ENCODE assay signal across 9 cellular contexts in the genomic region with DNA sequence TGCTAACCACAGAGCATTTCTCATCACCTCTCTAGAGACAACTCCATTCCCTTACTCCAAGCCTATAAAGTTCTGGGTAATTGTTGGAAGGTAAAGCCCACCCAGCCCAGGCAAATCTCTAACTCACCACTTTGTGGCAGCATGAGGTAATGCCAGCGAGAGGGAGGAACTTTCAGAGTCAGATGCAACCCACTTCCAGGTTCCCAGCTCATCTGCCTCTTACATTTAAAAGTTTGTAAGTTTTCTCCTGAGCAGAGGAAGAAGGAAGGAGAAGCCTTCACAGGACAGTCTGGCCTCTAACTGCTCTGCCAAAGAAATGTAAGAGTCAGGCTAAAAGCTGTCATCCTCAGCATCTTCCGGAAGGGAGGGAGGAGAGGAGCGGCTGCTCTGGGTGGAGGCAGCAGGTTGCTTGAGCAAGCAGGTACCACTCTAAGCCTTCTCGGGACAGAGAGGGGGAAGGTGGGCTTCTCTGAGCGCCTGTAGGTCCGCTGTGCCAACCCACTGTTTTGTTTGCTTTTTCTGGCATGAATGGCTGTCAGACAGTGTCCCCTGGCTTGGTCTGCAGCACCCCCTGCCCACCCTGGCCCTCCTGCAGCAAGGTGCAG. TPM values are rescaled to one million over a fixed set of nuclear protein-coding genes. Genes with fewer than 3 reads are reported as not detected.
DNase-seq lines count a peak whose midpoint lies in the region; ATAC-seq, FAIRE-seq and TF ChIP-seq lines count a peak whose summit lies in the region.
"Had no signal": no experiment of that assay in that cellular context is flagged by ENCODE, and none has a peak within 500 bp of the region (broad histone marks: within the 10 kb centered on the region; RNA-seq: fewer than 3 reads in every experiment).

No MANE protein-coding gene starts in this region.

- POLR2A ChIA-PET in PC-9 (lab: Charles Lee; ENCODE audit: unreplicated experiment), result interaction anchor here (0.6 kb wide), 1 partner anchor 43 kb away, joined by 20 read pairs; no protein-coding TSS in a partner anchor
- POLR2A ChIA-PET in K562 (lab: Yijun Ruan, JAX), result interaction anchor here (0.6 kb wide), 1 partner anchor 1007 kb away, joined by 3 read pairs; no protein-coding TSS in a partner anchor

- H4K20me1 ChIP-seq in PC-9 (ENCODE audit: insufficient read depth), result no peaks in the 10 kb centered on the region
- H4K20me1 ChIP-seq in K562 (replicated peaks; ENCODE audit: control insufficient read depth, insufficient read depth, low read length), result peaks cover 5% of the 10 kb centered on the region

- H3K27me3 ChIP-seq in PC-9 (ENCODE audit: insufficient read depth, low read depth), result no peaks in the 10 kb centered on the region
- no peaks in the 10 kb centered on the region for H3K27me3 ChIP-seq in K562 (ENCODE audit: control insufficient read depth in 2 of 2, insufficient read depth in 2 of 2, low read length in 2 of 2)
- no peaks in the 10 kb centered on the region for H3K27me3 ChIP-seq in left lung
- no peaks in the 10 kb centered on the region for H3K27me3 ChIP-seq in subcutaneous abdominal adipose tissue (ENCODE audit: control insufficient read depth in 5 of 5, insufficient read depth in 4 of 5, low read length in 5 of 5)

- H3K4me3 ChIP-seq in PC-9 (peak overlapping the region; percentile 89), K562 (peak overlapping the region; percentile 94), left lung (peak overlapping the region; percentile 60 to 77), subcutaneous abdominal adipose tissue (ENCODE audit: low read depth in 1 of 5, low read length in 5 of 5) (peak overlapping the region; percentile 62 to 78 (median 67))

- intact Hi-C loops in PC-9 (cut with micrococcal nuclease; ENCODE audit: unreplicated experiment), result loop anchor here (2.0 to 5.0 kb wide), 2 partner anchors 82 to 203 kb away; no protein-coding TSS in a partner anchor
- intact Hi-C loops in K562 (cut with micrococcal nuclease), result loop anchor here (10.0 kb wide), 1 partner anchor 355 kb away; no protein-coding TSS in a partner anchor
- intact Hi-C loops in left lung (cut with DNase I), result no loop called here

- TF ChIP-seq RAD21 in K562 (CRISPR knock-in tag; conservative IDR thresholded peaks at IDR 0.05 in 1 of 2, IDR thresholded peaks at IDR 0.05 in 1 of 2), result no peak

- BruUV-seq in PC-9 (replicated peaks; lab: Mats Ljungman, UMichigan) (TSS peak; percentile 23), K562 (replicated peaks; lab: Mats Ljungman, UMichigan) (no TSS peak)

- H3F3A ChIP-seq in PC-9 (ENCODE audit: insufficient read depth, low read depth), result peaks cover 25% of the 10 kb centered on the region

- no peaks in the 10 kb centered on the region for H3K9me2 ChIP-seq in PC-9 (ENCODE audit: insufficient read depth)

- CTCF ChIA-PET in PC-9 (lab: Charles Lee), result interaction anchor here (0.5 to 0.7 kb wide), 6 partner anchors 12 to 666 kb away, joined by 4 to 18 read pairs (median 7); partner anchors contain the start of gene KATNB1
- CTCF ChIA-PET in K562 (lab: Yijun Ruan, JAX; ENCODE audit: low intra/inter-chr PET ratio), result interaction anchor here (1.0 to 3.2 kb wide), 2 partner anchors 91 to 100 kb away, joined by 3 to 33 read pairs; no protein-coding TSS in a partner anchor

- H3K27ac ChIP-seq in PC-9, result peak overlapping the region; percentile 42
- no peak overlapping the region for H3K27ac ChIP-seq in K562 (ENCODE audit: extremely low read depth, low read depth, low read length)
- H3K27ac ChIP-seq in left lung, result peak overlapping the region; percentile 90 to 97
- H3K27ac ChIP-seq in subcutaneous abdominal adipose tissue (ENCODE audit: low read depth, low read length), result peak overlapping the region; percentile 23

- peaks cover 42% of the 10 kb centered on the region for H3K4me1 ChIP-seq in PC-9 (replicated peaks; ENCODE audit: insufficient read depth)
- peaks cover 22 to 34% of the 10 kb centered on the region in 2 experiments; a peak in 4 of 5 replicates for H3K4me1 ChIP-seq in K562 (replicated peaks in 1 of 2; ENCODE audit: control insufficient read depth in 2 of 2, insufficient read depth in 2 of 2, low read length in 2 of 2)
- H3K4me1 ChIP-seq in left lung, result peaks cover 24 to 63% of the 10 kb centered on the region in 2 donors
- H3K4me1 ChIP-seq in subcutaneous abdominal adipose tissue (ENCODE audit: control insufficient read depth in 5 of 5, insufficient read depth in 5 of 5, low read length in 5 of 5), result peaks cover 6 to 43% (median 40%) of the 10 kb centered on the region in 5 donors

- peak overlapping the region; percentile 63 to 96 for H3K9ac ChIP-seq in K562 (ENCODE audit: insufficient read depth in 1 of 2, low read depth in 2 of 2, low read length in 2 of 2)
- H3K9ac ChIP-seq in subcutaneous abdominal adipose tissue (ENCODE audit: low read length in 5 of 5), result peak overlapping the region in 4 of 5 donors; percentile 79 to 93 (median 80)

- H3K9me3 ChIP-seq in PC-9 (ENCODE audit: insufficient read depth, low read depth) (no peaks in the 10 kb centered on the region), K562 (replicated peaks; ENCODE audit: control insufficient read depth, insufficient read depth, low read depth, low read length) (no peaks in the 10 kb centered on the region), left lung (no peaks in the 10 kb centered on the region), subcutaneous abdominal adipose tissue (ENCODE audit: control insufficient read depth in 5 of 5, low read length in 5 of 5) (no peaks in the 10 kb centered on the region)

- ATAC-seq in K562, result no peak
- ATAC-seq in left lung, result no peak
- no peak for ATAC-seq in GM19463 (IDR thresholded peaks at IDR 0.05; ENCODE audit: unreplicated experiment)

- peak overlapping the region; percentile 100 for H3K4me2 ChIP-seq in PC-9
- H3K4me2 ChIP-seq in K562 (ENCODE audit: insufficient read depth, low read length), result peak overlapping the region; percentile 77

- TF ChIP-seq EP300 in K562 (IDR thresholded peaks at IDR 0.05; ENCODE audit: low read length), result no peak

- peak; percentile 13 for DNase-seq in NK-92 treated with Interleukin-12 subunit alpha and Interleukin-12 subunit beta, amount 100 ng/mL, for 24 hours (lab: John Stamatoyannopoulos, UW)
- DNase-seq in NK-92 (lab: John Stamatoyannopoulos, UW; ENCODE audit: unreplicated experiment), result no peak
- DNase-seq in PC-9, result no peak
- DNase-seq in K562 (ENCODE audit: extremely low read depth in 1 of 4, low spot score in 3 of 4), result no peak
- no peak for DNase-seq in left lung
- DNase-seq in HuH-7.5 (ENCODE audit: low spot score), result no peak

- H3K36me3 ChIP-seq in PC-9 (ENCODE audit: low read depth) (peaks cover 13% of the 10 kb centered on the region), K562 (ENCODE audit: control insufficient read depth, insufficient read depth, low read length) (peaks cover 31% of the 10 kb centered on the region; the same call in 2 of the 3 replicates), left lung (peaks cover 0 to 44% of the 10 kb centered on the region in 2 donors), subcutaneous abdominal adipose tissue (ENCODE audit: control insufficient read depth in 5 of 5, insufficient read depth in 5 of 5, low read length in 5 of 5) (peaks cover 0 to 38% (median 32%) of the 10 kb centered on the region in 5 donors)

- WGBS in K562 (ENCODE audit: insufficient coverage, low coverage, missing lambda C conversion rate), result 44% methylated on average over 5 of the region's 6 CpGs

- in situ Hi-C loops in K562 (cut with MboI), result no loop called here

- H2AFZ ChIP-seq in PC-9 (peak overlapping the region; percentile 46; the same call in 1 of the 2 replicates), K562 (ENCODE audit: low read depth, low read length) (0 out of 2 replicates have a peak overlapping the region, but pooled peaks have one; percentile 74)

- TF ChIP-seq CTCF in PC-9 (conservative IDR thresholded peaks at IDR 0.05) (no peak), K562 (IDR thresholded peaks at IDR 0.05 in 2 of 3, conservative IDR thresholded peaks at IDR 0.05 in 1 of 3; ENCODE audit: insufficient read depth in 2 of 3, low read depth in 1 of 3, low read length in 3 of 3) (0 out of 6 replicates have a peak, but pooled peaks of 1 of the 3 experiments have one; percentile 2), left lung (IDR thresholded peaks at IDR 0.05) (no peak)

- H3K79me2 ChIP-seq in PC-9 (ENCODE audit: low read depth), result peaks cover 29% of the 10 kb centered on the region
- peaks cover 6% of the 10 kb centered on the region; the same call in 2 of the 3 replicates for H3K79me2 ChIP-seq in K562 (ENCODE audit: control insufficient read depth, insufficient read depth, low read length)

- peaks cover 4% of the 10 kb centered on the region for H3K9me1 ChIP-seq in K562 (ENCODE audit: control insufficient read depth, insufficient read depth, low read length)

- TF ChIP-seq POLR2A in K562 (conservative IDR thresholded peaks at IDR 0.05), result no peak

- peak; percentile 66 for FAIRE-seq in K562 (lab: Jason Lieb, UNC)
- FAIRE-seq: G401.6 had no signal

RNA-seq across cellular contexts. Expression of gene ZNF319, which starts 1.0 kb away (rescaled TPM):
- total RNA-seq in PC-9 (2021) (9.9 and 11.0 TPM in 2 replicates), K562 (2014; rRNA removed) (1.4 TPM in 2 replicates), K562 (2014; rRNA removed; fragmentation: Illumina TruSeq; extraction: Trizol) (0.80 and 0.87 TPM in 2 replicates), K562 (2015; rRNA removed; fragmentation: Illumina TruSeq; extraction: Trizol) (1.0 and 1.2 TPM in 2 replicates), K562 (2021) (5.2 and 5.7 TPM in 2 replicates), left lung (10 to 100 TPM; 10.7 to 12.0 TPM)
- total RNA-seq in K562 (2011; cell fraction: chromatin; rRNA removed; ENCODE audit: low replicate concordance), result 3.7 and 13.4 TPM in 2 replicates
- total RNA-seq in K562 (2011; cell fraction: nucleolus; rRNA removed), result 6.6 and 7.3 TPM in 2 replicates
- 3.7 and 4.7 TPM in 2 replicates for total RNA-seq in K562 (2011; cell fraction: nucleoplasm; rRNA removed)
- polyA plus RNA-seq in K562 (2011; rRNA removed) (1.4 and 2.0 TPM in 2 replicates), K562 (2014; fragmentation: Illumina TruSeq; extraction: Trizol) (2.1 and 3.6 TPM in 2 replicates), K562 (2014; fragmentation: Nextera tagmentation; extraction: Ambion mirVana) (under 1 TPM; 0.20 to 0.31 TPM), K562 (2014; rRNA removed) (2.7 and 3.2 TPM in 2 replicates)
- polyA plus RNA-seq in K562 (2011; cell fraction: cytosol; rRNA removed), result 2.3 and 3.2 TPM in 2 replicates
- 4.9 and 5.1 TPM in 2 replicates for polyA plus RNA-seq in K562 (2011; cell fraction: nucleus; rRNA removed)
- 3.2 and 6.6 TPM in 2 replicates for polyA plus RNA-seq in K562 (2012)
- polyA minus RNA-seq in K562 (2011; rRNA and poly(A)+ RNA removed), result 2.2 and 3.0 TPM in 2 replicates
- 3.2 and 6.1 TPM in 2 replicates for polyA minus RNA-seq in K562 (2011; cell fraction: cytosol; rRNA and poly(A)+ RNA removed)
- polyA minus RNA-seq in K562 (2011; cell fraction: nucleus; rRNA and poly(A)+ RNA removed), result 5.5 and 6.2 TPM in 2 replicates

RNA-seq across cellular contexts. Expression of gene USB1, which starts 1.7 kb away (rescaled TPM):
- total RNA-seq in PC-9 (2021), result 65.8 and 66.0 TPM in 2 replicates
- 49.8 and 89.2 TPM in 2 replicates for total RNA-seq in K562 (2011; cell fraction: chromatin; rRNA removed; ENCODE audit: low replicate concordance)
- 52.8 and 56.4 TPM in 2 replicates for total RNA-seq in K562 (2011; cell fraction: nucleolus; rRNA removed)
- total RNA-seq in K562 (2011; cell fraction: nucleoplasm; rRNA removed), result 57.2 and 72.5 TPM in 2 replicates
- 18.0 and 19.4 TPM in 2 replicates for total RNA-seq in K562 (2014; rRNA removed)
- total RNA-seq in K562 (2014; rRNA removed; fragmentation: Illumina TruSeq; extraction: Trizol), result 12.1 and 13.1 TPM in 2 replicates
- total RNA-seq in K562 (2015; rRNA removed; fragmentation: Illumina TruSeq; extraction: Trizol), result 16.0 and 18.9 TPM in 2 replicates
- total RNA-seq in K562 (2021), result 69.6 and 73.6 TPM in 2 replicates
- polyA plus RNA-seq in K562 (2011; rRNA removed), result 46.2 and 60.1 TPM in 2 replicates
- polyA plus RNA-seq in K562 (2011; cell fraction: cytosol; rRNA removed), result 64.2 and 91.2 TPM in 2 replicates
- 37.6 and 65.1 TPM in 2 replicates for polyA plus RNA-seq in K562 (2011; cell fraction: nucleus; rRNA removed)
- 49.3 and 58.2 TPM in 2 replicates for polyA plus RNA-seq in K562 (2012)
- 64.4 and 93.9 TPM in 2 replicates for polyA plus RNA-seq in K562 (2014; fragmentation: Illumina TruSeq; extraction: Trizol)
- polyA plus RNA-seq in K562 (2014; fragmentation: Nextera tagmentation; extraction: Ambion mirVana), result 10 to 100 TPM; 11.6 to 12.1 TPM
- polyA plus RNA-seq in K562 (2014; rRNA removed), result 53.8 and 67.5 TPM in 2 replicates
- 29.9 and 44.9 TPM in 2 replicates for polyA minus RNA-seq in K562 (2011; rRNA and poly(A)+ RNA removed)
- polyA minus RNA-seq in K562 (2011; cell fraction: cytosol; rRNA and poly(A)+ RNA removed), result 42.9 and 56.9 TPM in 2 replicates
- 27.5 and 27.6 TPM in 2 replicates for polyA minus RNA-seq in K562 (2011; cell fraction: nucleus; rRNA and poly(A)+ RNA removed)
- 10 to 100 TPM; 48.0 to 50.9 TPM for total RNA-seq in left lung

RNA-seq across cellular contexts. Expression of gene MMP15, which starts 26.1 kb away (rescaled TPM):
- total RNA-seq in PC-9 (2021) (20.1 and 23.9 TPM in 2 replicates), K562 (2014; rRNA removed) (10.3 and 11.9 TPM in 2 replicates), K562 (2014; rRNA removed; fragmentation: Illumina TruSeq; extraction: Trizol) (1.9 and 2.9 TPM in 2 replicates), K562 (2015; rRNA removed; fragmentation: Illumina TruSeq; extraction: Trizol) (5.5 and 5.6 TPM in 2 replicates), K562 (2021) (20.3 and 20.4 TPM in 2 replicates), left lung (10 to 100 TPM; 25.3 to 38.7 TPM)
- total RNA-seq in K562 (2011; cell fraction: chromatin; rRNA removed; ENCODE audit: low replicate concordance), result 6.1 and 32.3 TPM in 2 replicates
- 29.6 and 31.0 TPM in 2 replicates for total RNA-seq in K562 (2011; cell fraction: nucleolus; rRNA removed)
- 16.6 and 19.7 TPM in 2 replicates for total RNA-seq in K562 (2011; cell fraction: nucleoplasm; rRNA removed)
- polyA plus RNA-seq in K562 (2011; rRNA removed) (3.0 and 8.4 TPM in 2 replicates), K562 (2014; fragmentation: Illumina TruSeq; extraction: Trizol) (6.3 and 8.6 TPM in 2 replicates), K562 (2014; fragmentation: Nextera tagmentation; extraction: Ambion mirVana) (under 1 TPM; 0.01 to 0.06 TPM), K562 (2014; rRNA removed) (7.9 and 9.6 TPM in 2 replicates)
- polyA plus RNA-seq in K562 (2011; cell fraction: cytosol; rRNA removed), result 8.5 and 13.5 TPM in 2 replicates
- polyA plus RNA-seq in K562 (2011; cell fraction: nucleus; rRNA removed), result 14.8 and 18.6 TPM in 2 replicates
- 9.6 and 14.7 TPM in 2 replicates for polyA plus RNA-seq in K562 (2012)
- polyA minus RNA-seq in K562 (2011; rRNA and poly(A)+ RNA removed), result 2.8 and 3.4 TPM in 2 replicates
- polyA minus RNA-seq in K562 (2011; cell fraction: cytosol; rRNA and poly(A)+ RNA removed), result 11.7 and 17.5 TPM in 2 replicates
- polyA minus RNA-seq in K562 (2011; cell fraction: nucleus; rRNA and poly(A)+ RNA removed), result 6.5 and 10.6 TPM in 2 replicates

RNA-seq across cellular contexts. Expression of gene CNGB1, which starts 28.5 kb away (rescaled TPM):
- total RNA-seq in PC-9 (2021) (1.1 and 2.6 TPM in 2 replicates), K562 (2014; rRNA removed) (not detected in 2 replicates), K562 (2014; rRNA removed; fragmentation: Illumina TruSeq; extraction: Trizol) (not detected in 2 replicates), K562 (2015; rRNA removed; fragmentation: Illumina TruSeq; extraction: Trizol) (not detected in 2 replicates), K562 (2021) (not detected in 2 replicates), left lung (under 1 TPM in 1 of 2 donors, not detected in 1; 0.23 TPM)
- total RNA-seq in K562 (2011; cell fraction: chromatin; rRNA removed; ENCODE audit: low replicate concordance), result not detected in 2 replicates
- total RNA-seq in K562 (2011; cell fraction: nucleolus; rRNA removed), result not detected in 2 replicates
- not detected in 2 replicates for total RNA-seq in K562 (2011; cell fraction: nucleoplasm; rRNA removed)
- polyA plus RNA-seq in K562 (2011; rRNA removed) (not detected in 2 replicates), K562 (2014; fragmentation: Illumina TruSeq; extraction: Trizol) (not detected in 2 replicates), K562 (2014; fragmentation: Nextera tagmentation; extraction: Ambion mirVana) (not detected), K562 (2014; rRNA removed) (not detected in 2 replicates)
- not detected in 2 replicates for polyA plus RNA-seq in K562 (2011; cell fraction: cytosol; rRNA removed)
- not detected in 2 replicates for polyA plus RNA-seq in K562 (2011; cell fraction: nucleus; rRNA removed)
- polyA plus RNA-seq in K562 (2012), result not detected in 2 replicates
- not detected in 2 replicates for polyA minus RNA-seq in K562 (2011; rRNA and poly(A)+ RNA removed)
- polyA minus RNA-seq in K562 (2011; cell fraction: cytosol; rRNA and poly(A)+ RNA removed), result not detected in 2 replicates
- polyA minus RNA-seq in K562 (2011; cell fraction: nucleus; rRNA and poly(A)+ RNA removed), result not detected in 2 replicates

Comparison
In these comparisons a context has a peak if more than half of its experiments do, and no peak if none do; other contexts are left out.
1. intact Hi-C loops: an anchor here in PC-9 (2.0 to 5.0 kb wide) and K562 (10.0 kb wide); none called in left lung.